Comparison of ENCODE assay signal across 18 cellular contexts in the genomic region with DNA sequence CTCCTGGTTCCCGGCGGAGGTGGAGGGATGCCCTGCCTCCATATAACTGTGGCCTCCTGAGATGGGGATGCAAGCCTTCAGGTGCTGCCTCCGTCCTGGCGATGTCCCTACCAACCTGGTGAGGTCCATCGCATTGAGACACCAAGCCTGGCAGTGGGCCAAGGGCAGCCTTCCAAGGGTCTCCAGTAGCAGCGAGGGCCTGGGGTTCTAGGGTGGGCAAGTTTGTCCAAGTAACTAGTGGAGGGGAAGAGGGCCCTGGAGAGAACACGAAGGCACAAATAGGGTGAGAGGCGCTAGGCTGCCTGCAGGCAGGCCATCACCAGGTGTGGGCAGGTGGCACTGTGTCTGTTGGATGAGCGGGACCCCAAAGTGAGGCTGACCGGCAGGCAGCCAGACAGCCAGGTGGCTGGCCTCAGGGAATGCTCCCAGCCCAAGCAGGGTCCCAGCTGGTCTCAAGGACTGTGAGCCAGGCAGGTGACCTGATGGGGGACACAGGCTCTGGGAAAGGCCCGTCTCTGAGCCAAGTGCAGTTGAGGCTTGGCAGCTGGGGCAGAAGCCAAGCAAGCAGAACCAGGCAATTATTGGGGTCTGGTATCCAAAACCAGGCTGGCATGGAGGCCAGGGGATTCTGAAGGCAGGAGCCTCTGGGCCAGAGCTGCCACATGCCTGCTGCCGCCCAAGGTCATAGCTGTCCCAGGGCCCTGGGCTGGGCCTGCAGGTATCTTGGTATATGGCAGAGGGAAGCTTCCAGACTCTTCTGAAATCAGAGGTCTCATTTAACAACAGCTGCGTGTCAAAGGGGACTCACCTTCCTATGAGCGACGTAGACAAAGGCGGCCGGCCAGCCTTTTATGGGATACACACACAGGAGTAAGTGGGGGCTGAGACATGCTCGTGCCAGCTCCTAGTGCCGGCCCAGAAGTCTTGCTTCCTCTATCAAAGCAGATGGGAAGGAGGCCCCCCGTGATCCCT. TPM values are rescaled to one million over a fixed set of nuclear protein-coding genes. Genes with fewer than 3 reads are reported as not detected.
DNase-seq lines count a peak whose midpoint lies in the region; ATAC-seq and TF ChIP-seq lines count a peak whose summit lies in the region.
"Had no signal": no experiment of that assay in that cellular context is flagged by ENCODE, and none has a peak within 500 bp of the region (broad histone marks: within the 10 kb centered on the region; RNA-seq: fewer than 3 reads in every experiment).

No MANE protein-coding gene starts in this region.

- H3K27me3 Mint-ChIP-seq in chondrocyte (ENCODE audit: low read depth) (no peaks in the 10 kb centered on the region), nephron progenitor cell (ENCODE audit: low read depth, poor library complexity) (peaks cover 2% of the 10 kb centered on the region)
- no peaks in the 10 kb centered on the region for H3K27me3 Mint-ChIP-seq in activated CD4-positive, alpha-beta T cell treated with anti-CD3 and anti-CD28 coated beads for 36 hours
- H3K27me3 Mint-ChIP-seq: activated naive CD8-positive, alpha-beta T cell; progenitor cell of endocrine pancreas had no signal

- DNase-seq in G401 (ENCODE audit: low spot score): peak; percentile 26
- peak; percentile 90 for DNase-seq in chondrocyte (ENCODE audit: low spot score)
- no peak for DNase-seq in nephron progenitor cell
- DNase-seq in activated CD4-positive, alpha-beta T cell treated with anti-CD3 and anti-CD28 coated beads for 36 hours: no peak
- DNase-seq in NCI-H226: no peak
- DNase-seq: NCI-H1105; NCI-H2029; NCI-H2227 treated with DMSO at 0.1 percent for 48 hours; NCI-H748 treated with DMSO at 0.1 percent for 48 hours; RPMI8226; stimulated activated CD4-positive, alpha-beta T cell treated with anti-CD3 and anti-CD28 coated beads, Interleukin-1b, Interleukin-23, amount 100 ng/mL, for 48 hours had no signal

- in situ Hi-C loops in G401 (cut with HindIII; ENCODE audit: low sequenced_read_pairs): no loop called here

- H3K36me3 ChIP-seq in stomach smooth muscle (ENCODE audit: control insufficient read depth in 2 of 2, insufficient read depth in 2 of 2, low read length in 2 of 2): peaks cover 5 to 8% of the 10 kb centered on the region in 2 donors

- no peak for ATAC-seq in HG02763 (IDR thresholded peaks at IDR 0.05; ENCODE audit: unreplicated experiment)
- no peak for ATAC-seq in activated CD4-positive, alpha-beta T cell treated with anti-CD3 and anti-CD28 coated beads for 36 hours

- H3K27me3 ChIP-seq in stomach smooth muscle (ENCODE audit: control insufficient read depth in 1 of 2, insufficient read depth in 2 of 2, low read length in 2 of 2): no peaks in the 10 kb centered on the region
- H3K27me3 ChIP-seq: hepatocyte had no signal

- H3K9me3 ChIP-seq in stomach smooth muscle (ENCODE audit: control insufficient read depth in 2 of 2, low read length in 2 of 2): no peaks in the 10 kb centered on the region

- H3K9ac ChIP-seq in stomach smooth muscle (ENCODE audit: low read length in 2 of 2): peak overlapping the region in 1 of 2 donors; percentile 47

- H3K4me1 Mint-ChIP-seq in chondrocyte (ENCODE audit: low read depth): peaks cover 51% of the 10 kb centered on the region
- peaks cover 40% of the 10 kb centered on the region for H3K4me1 Mint-ChIP-seq in nephron progenitor cell
- H3K4me1 Mint-ChIP-seq in activated CD4-positive, alpha-beta T cell treated with anti-CD3 and anti-CD28 coated beads for 36 hours: no peaks in the 10 kb centered on the region

- CTCF ChIA-PET in activated CD4-positive, alpha-beta T cell treated with anti-CD3 and anti-CD28 coated beads for 36 hours (lab: Charles Lee): interaction anchor here (0.5 kb wide), 1 partner anchor 88 kb away, joined by 3 read pairs; no protein-coding TSS in a partner anchor

- POLR2A ChIA-PET in activated CD4-positive, alpha-beta T cell treated with anti-CD3 and anti-CD28 coated beads for 36 hours (lab: Charles Lee): interaction anchor here (0.6 kb wide), 1 partner anchor 320 kb away, joined by 3 read pairs; no protein-coding TSS in a partner anchor

- H3K36me3 Mint-ChIP-seq in chondrocyte (ENCODE audit: low read depth): peaks cover 30% of the 10 kb centered on the region
- H3K36me3 Mint-ChIP-seq in nephron progenitor cell (ENCODE audit: low read depth): no peaks in the 10 kb centered on the region
- H3K36me3 Mint-ChIP-seq in activated CD4-positive, alpha-beta T cell treated with anti-CD3 and anti-CD28 coated beads for 36 hours (ENCODE audit: low read depth): no peaks in the 10 kb centered on the region
- H3K36me3 Mint-ChIP-seq: activated naive CD8-positive, alpha-beta T cell had no signal

- no peak overlapping the region for H3K4me3 ChIP-seq in stomach smooth muscle (ENCODE audit: low read length in 2 of 2)
- H3K4me3 ChIP-seq: hepatocyte, skin epidermis had no signal

- H3K9me3 Mint-ChIP-seq in chondrocyte (ENCODE audit: low read depth) (no peaks in the 10 kb centered on the region), nephron progenitor cell (no peaks in the 10 kb centered on the region)
- H3K9me3 Mint-ChIP-seq in activated CD4-positive, alpha-beta T cell treated with anti-CD3 and anti-CD28 coated beads for 36 hours (ENCODE audit: low read depth): no peaks in the 10 kb centered on the region
- H3K9me3 Mint-ChIP-seq: activated T-helper 1 cell treated with anti-CD3 and anti-CD28 coated beads, Interleukin-12 subunit alpha, Interleukin-12 subunit beta, Interleukin-2, Interleukin-4 antibody, amounts not matched to agents 30 ng/mL and 10 ng/mL and 1 ng/mL, durations not matched to agents 14 hours and 24 hours and 36 hours had no signal

- TF ChIP-seq CTCF in chondrocyte (IDR thresholded peaks at IDR 0.05): no peak
- TF ChIP-seq CTCF in nephron progenitor cell (IDR thresholded peaks at IDR 0.05): no peak

- peak overlapping the region; percentile 99 for H3K27ac ChIP-seq in stomach smooth muscle (ENCODE audit: low read length)
- H3K27ac ChIP-seq: hepatocyte, skin epidermis had no signal

- H3K4me1 ChIP-seq in stomach smooth muscle (ENCODE audit: control insufficient read depth, insufficient read depth, low read length): peaks cover 58% of the 10 kb centered on the region

- H3K27ac Mint-ChIP-seq in chondrocyte (ENCODE audit: unreplicated experiment): no peak overlapping the region
- H3K27ac Mint-ChIP-seq in nephron progenitor cell: no peak overlapping the region
- no peak overlapping the region for H3K27ac Mint-ChIP-seq in activated CD4-positive, alpha-beta T cell treated with anti-CD3 and anti-CD28 coated beads for 36 hours
- H3K27ac Mint-ChIP-seq: activated naive CD8-positive, alpha-beta T cell; activated T-helper 1 cell treated with anti-CD3 and anti-CD28 coated beads, Interleukin-12 subunit alpha, Interleukin-12 subunit beta, Interleukin-2, Interleukin-4 antibody, amounts not matched to agents 30 ng/mL and 10 ng/mL and 1 ng/mL, durations not matched to agents 14 hours and 24 hours and 36 hours; progenitor cell of endocrine pancreas had no signal

- H3K4me3 Mint-ChIP-seq in chondrocyte (ENCODE audit: unreplicated experiment): no peak overlapping the region
- peak overlapping the region; percentile 47 for H3K4me3 Mint-ChIP-seq in nephron progenitor cell
- no peak overlapping the region for H3K4me3 Mint-ChIP-seq in activated CD4-positive, alpha-beta T cell treated with anti-CD3 and anti-CD28 coated beads for 36 hours
- H3K4me3 Mint-ChIP-seq: activated naive CD8-positive, alpha-beta T cell; activated T-helper 1 cell treated with anti-CD3 and anti-CD28 coated beads, Interleukin-12 subunit alpha, Interleukin-12 subunit beta, Interleukin-2, Interleukin-4 antibody, amounts not matched to agents 30 ng/mL and 10 ng/mL and 1 ng/mL, durations not matched to agents 14 hours and 24 hours and 36 hours had no signal

- intact Hi-C loops in activated CD4-positive, alpha-beta T cell treated with anti-CD3 and anti-CD28 coated beads for 36 hours (cut with DNase I, micrococcal nuclease): no loop called here

RNA-seq across cellular contexts. Expression of gene RAMP1, which starts 23.4 kb away (rescaled TPM):
- not detected in 2 replicates for total RNA-seq in G401 (2014; rRNA removed; shearing (Covaris generic))
- total RNA-seq in chondrocyte: 176 to 329 TPM (median 178 TPM) in 3 replicates
- total RNA-seq in activated CD4-positive, alpha-beta T cell treated with anti-CD3 and anti-CD28 coated beads for 36 hours: under 1 TPM; 0.30 to 0.32 TPM

Comparison
In these comparisons a context has a peak if more than half of its experiments do, and no peak if none do; other contexts are left out.
1. DNase-seq: peak in G401 (single experiment) and chondrocyte (single experiment); none in nephron progenitor cell (single experiment), activated CD4-positive, alpha-beta T cell treated with anti-CD3 and anti-CD28 coated beads for 36 hours (single experiment) and NCI-H226 (single experiment).
2. RNA of gene RAMP1, which starts 23.4 kb away (total RNA-seq): 176 to 329 TPM in chondrocyte; 0.30 to 0.32 TPM in activated CD4-positive, alpha-beta T cell treated with anti-CD3 and anti-CD28 coated beads for 36 hours and not detected in G401; every median in the first group is over 100 times any median in the second.